In genomic region chr19:11374449-11375142, GRCh38 we compare ENCODE assay signal across 8 cellular contexts. TPM values are rescaled to one million over a fixed set of nuclear protein-coding genes. Genes with fewer than 3 reads are reported as not detected.
DNase-seq lines count a peak whose midpoint lies in the region; ATAC-seq, FAIRE-seq and TF ChIP-seq lines count a peak whose summit lies in the region.

Gene SWSAP1 (plus strand): TSS chr19:11374666. CDS start chr19:11374681, 15 bp downstream.

- H4K20me1 ChIP-seq in keratinocyte (ENCODE audit: control insufficient read depth, extremely low read depth, insufficient read depth, low read length): no peaks in the 10 kb centered on the region

- H3K9ac ChIP-seq in keratinocyte (ENCODE audit: control insufficient read depth, extremely low read depth, insufficient read depth, low read length): peak within 1 kb of the TSS; percentile 94

- peak within 1 kb of the TSS; percentile 64 to 82 (median 81) for H3K4me3 ChIP-seq in keratinocyte (ENCODE audit: control insufficient read depth in 2 of 3, extremely low read depth in 1 of 3, insufficient read depth in 2 of 3, low read depth in 1 of 3, low read length in 3 of 3)

- FAIRE-seq in keratinocyte (lab: Jason Lieb, UNC): peak; percentile 83

- no peak for TF ChIP-seq CTCF in keratinocyte (optimal IDR thresholded peaks at IDR 0.05 in 1 of 3, IDR thresholded peaks at IDR 0.05 in 1 of 3, conservative IDR thresholded peaks at IDR 0.05 in 1 of 3; ENCODE audit: extremely low read depth in 1 of 3, insufficient read depth in 2 of 3, low read length in 3 of 3)

- H3K79me2 ChIP-seq in keratinocyte (ENCODE audit: control insufficient read depth, insufficient read depth, low read length): peaks cover 4% of the 10 kb centered on the region

- DNase-seq in AG20443 (ENCODE audit: low spot score): peak; percentile 97
- peak; percentile 83 for DNase-seq in NCI-H345 treated with DMSO at 0.1 percent for 48 hours (lab: John Stamatoyannopoulos, UW; ENCODE audit: unreplicated experiment)
- peak; percentile 99 for DNase-seq in cerebellar nuclear complex (lab: John Stamatoyannopoulos, UW)
- peak; percentile 96 for DNase-seq in keratinocyte (ENCODE audit: low read depth, low spot score)
- DNase-seq in stimulated activated CD4-positive, alpha-beta T cell treated with anti-CD3 and anti-CD28 coated beads, Interleukin-12 subunit alpha, Interleukin-12 subunit beta, amount 100 ng/mL, for 48 hours (ENCODE audit: low read depth in 2 of 3, low spot score in 1 of 3): peak; percentile 93 to 95 (median 94)

- H3K9me1 ChIP-seq in keratinocyte (ENCODE audit: control insufficient read depth, extremely low read depth, insufficient read depth, low read length): peaks cover 7% of the 10 kb centered on the region

- no peaks in the 10 kb centered on the region for H3K36me3 ChIP-seq in keratinocyte (ENCODE audit: control insufficient read depth in 2 of 2, extremely low read depth in 1 of 2, insufficient read depth in 2 of 2, low read length in 2 of 2)

- H3K9me3 ChIP-seq in keratinocyte (ENCODE audit: control insufficient read depth, low read depth, low read length): no peaks in the 10 kb centered on the region

- H3K4me2 ChIP-seq in keratinocyte (ENCODE audit: control insufficient read depth, extremely low read depth, insufficient read depth, low read depth, low read length): peak within 1 kb of the TSS; percentile 88

- dilution Hi-C loops in keratinocyte (cut with MboI; ENCODE audit: extremely low pct_ligation_motif_present, low sequenced_read_pairs): no loop called here

- H2AFZ ChIP-seq in keratinocyte (ENCODE audit: control insufficient read depth, low read length): peak within 1 kb of the TSS; percentile 87

- ATAC-seq in GM19043 (IDR thresholded peaks at IDR 0.05; ENCODE audit: low read depth, unreplicated experiment) (peak; percentile 87), HG03342 (IDR thresholded peaks at IDR 0.05; ENCODE audit: unreplicated experiment) (peak; percentile 91)
- peak; percentile 92 to 93 for ATAC-seq in activated CD4-positive, CD25-positive, alpha-beta regulatory T cell treated with anti-CD3 and anti-CD28 coated beads, Interleukin-2, amount 50 U/mL, for 24 hours

- peaks cover 35% of the 10 kb centered on the region for H3K4me1 ChIP-seq in keratinocyte (ENCODE audit: control insufficient read depth, extremely low read depth, insufficient read depth, low read length)

- peak within 1 kb of the TSS; percentile 94 for H3K27ac ChIP-seq in keratinocyte (ENCODE audit: control insufficient read depth, insufficient read depth, low read length)

- no peaks in the 10 kb centered on the region for H3K27me3 ChIP-seq in keratinocyte (ENCODE audit: control insufficient read depth, extremely low read depth, insufficient read depth, low read length)

RNA-seq across cellular contexts. Expression of gene SWSAP1, which starts in this region (rescaled TPM):
- 2.1 to 2.5 TPM (median 2.2 TPM) in 3 replicates for polyA plus RNA-seq in keratinocyte
- 0.62 TPM for polyA plus RNA-seq in keratinocyte (2011; ENCODE audit: low read depth)
- 1.4 and 2.0 TPM in 2 replicates for polyA plus RNA-seq in keratinocyte (2011; cell fraction: cytosol; rRNA removed)
- 2.1 and 2.3 TPM in 2 replicates for polyA plus RNA-seq in keratinocyte (2011; cell fraction: nucleus; rRNA removed)
- polyA plus RNA-seq in keratinocyte (2012; ENCODE audit: low replicate concordance): 2.1 and 3.2 TPM in 2 replicates
- 0.77 to 1.4 TPM (median 1.1 TPM) in 3 replicates for polyA minus RNA-seq in keratinocyte
- not detected for polyA minus RNA-seq in keratinocyte (2011; cell fraction: cytosol; rRNA and poly(A)+ RNA removed)
- polyA minus RNA-seq in keratinocyte (2011; cell fraction: nucleus; rRNA and poly(A)+ RNA removed): 0.53 and 0.54 TPM in 2 replicates

Comparison
In these comparisons a context has a peak if more than half of its experiments do, and no peak if none do; other contexts are left out.
1. Peak in every context shown above with its lines: DNase-seq, ATAC-seq, H3K4me3 ChIP-seq and H3K27ac ChIP-seq.